Comparison of ENCODE assay signal across 8 cellular contexts in genomic region chr2:96010320-96011128, GRCh38. TPM values are rescaled to one million over a fixed set of nuclear protein-coding genes. Genes with fewer than 3 reads are reported as not detected.
DNase-seq lines count a peak whose midpoint lies in the region; ATAC-seq lines count a peak whose summit lies in the region.
"Not testable (repeated sequence)": the region's sequence is repeated elsewhere in the genome, so short reads cannot be mapped to it uniquely, and the experiment has no call there.

No MANE protein-coding gene starts in this region.

- H3K9me3 ChIP-seq in CD8-positive, alpha-beta memory T cell (ENCODE audit: low read length), result not testable (repeated sequence)
- H3K9me3 ChIP-seq in adipocyte (ENCODE audit: control insufficient read depth, low read length), result peaks cover 10% of the 10 kb centered on the region

- H3K9me3 Mint-ChIP-seq in CD8-positive, alpha-beta memory T cell; T-helper 1 cell treated with Interleukin-12 subunit alpha and Interleukin-12 subunit beta and Interleukin-4 antibody, amounts not matched to agents 30 μg/mL and 1 μg/mL, for 36 hours; natural killer cell treated with Interleukin-12 subunit alpha and Interleukin-12 subunit beta and Interleukin-15 and Interleukin-18, amount 100 ng/mL, for 72 hours: not testable (repeated sequence)

- peaks cover 1 to 18% of the 10 kb centered on the region in 2 donors for H3K27me3 Mint-ChIP-seq in CD8-positive, alpha-beta memory T cell
- H3K27me3 Mint-ChIP-seq in T-helper 1 cell treated with Interleukin-12 subunit alpha and Interleukin-12 subunit beta and Interleukin-4 antibody, amounts not matched to agents 30 μg/mL and 1 μg/mL, for 36 hours (ENCODE audit: low read depth), result peaks cover 25% of the 10 kb centered on the region
- H3K27me3 Mint-ChIP-seq in natural killer cell treated with Interleukin-12 subunit alpha and Interleukin-12 subunit beta and Interleukin-15 and Interleukin-18, amount 100 ng/mL, for 72 hours, result peaks cover 15 to 26% of the 10 kb centered on the region in 2 donors

- not testable (repeated sequence) for H3K27me3 ChIP-seq in CD8-positive, alpha-beta memory T cell (ENCODE audit: insufficient read depth, low read length, poor library complexity, severe bottlenecking)
- H3K27me3 ChIP-seq in adipocyte (replicated peaks; ENCODE audit: control insufficient read depth, insufficient read depth, low read length), result peaks cover 20% of the 10 kb centered on the region

- H3K9ac ChIP-seq in adipocyte (ENCODE audit: low read length), result peak overlapping the region; percentile 67

- peak; percentile 93 to 97 (median 96) for DNase-seq in CD8-positive, alpha-beta memory T cell
- DNase-seq in adipocyte (ENCODE audit: low read depth), result peak; percentile 95
- peak; percentile 93 for DNase-seq in globus pallidus (ENCODE audit: low spot score)
- peak; percentile 98 for DNase-seq in natural killer cell treated with Interleukin-12 subunit alpha and Interleukin-12 subunit beta and Interleukin-15 and Interleukin-18, amount 100 ng/mL, for 72 hours (ENCODE audit: low spot score)
- DNase-seq in stimulated activated CD8-positive, alpha-beta memory T cell treated with anti-CD3 and anti-CD28 coated beads, Interleukin-2, amount 100 ng/mL, for 48 hours (ENCODE audit: low read depth in 2 of 2), result peak; percentile 96 to 97

- ATAC-seq in GM21360 (IDR thresholded peaks at IDR 0.05; ENCODE audit: unreplicated experiment) (peak; percentile 94), HG03432 (IDR thresholded peaks at IDR 0.05; ENCODE audit: unreplicated experiment) (peak; percentile 100)
- peak; percentile 100 for ATAC-seq in natural killer cell treated with Interleukin-12 subunit alpha and Interleukin-12 subunit beta and Interleukin-15 and Interleukin-18, amount 100 ng/mL, for 72 hours

- POLR2A ChIA-PET in CD8-positive, alpha-beta memory T cell (lab: Charles Lee), result not testable (repeated sequence)

- H3K36me3 ChIP-seq in CD8-positive, alpha-beta memory T cell (ENCODE audit: insufficient read depth, low read length); adipocyte (ENCODE audit: control insufficient read depth, insufficient read depth, low read length, severe bottlenecking): not testable (repeated sequence)

- H3K27ac Mint-ChIP-seq in CD8-positive, alpha-beta memory T cell, result peak overlapping the region; percentile 72 to 93 (median 89)
- H3K27ac Mint-ChIP-seq in T-helper 1 cell treated with Interleukin-12 subunit alpha and Interleukin-12 subunit beta and Interleukin-4 antibody, amounts not matched to agents 30 μg/mL and 1 μg/mL, for 36 hours, result peak overlapping the region; percentile 82
- H3K27ac Mint-ChIP-seq in natural killer cell treated with Interleukin-12 subunit alpha and Interleukin-12 subunit beta and Interleukin-15 and Interleukin-18, amount 100 ng/mL, for 72 hours, result peak overlapping the region; percentile 50 to 81

- H3K27ac ChIP-seq in CD8-positive, alpha-beta memory T cell (ENCODE audit: low read depth, low read length), result peak overlapping the region; percentile 47

- peak overlapping the region; percentile 73 to 88 (median 77) for H3K4me3 Mint-ChIP-seq in CD8-positive, alpha-beta memory T cell
- H3K4me3 Mint-ChIP-seq in T-helper 1 cell treated with Interleukin-12 subunit alpha and Interleukin-12 subunit beta and Interleukin-4 antibody, amounts not matched to agents 30 μg/mL and 1 μg/mL, for 36 hours, result peak overlapping the region; percentile 54
- peak overlapping the region; percentile 73 for H3K4me3 Mint-ChIP-seq in natural killer cell treated with Interleukin-12 subunit alpha and Interleukin-12 subunit beta and Interleukin-15 and Interleukin-18, amount 100 ng/mL, for 72 hours

- CTCF ChIA-PET in CD8-positive, alpha-beta memory T cell (lab: Charles Lee), result interaction anchor here (1.3 kb wide), 1 partner anchor 12 kb away, joined by 5 read pairs; no protein-coding TSS in a partner anchor

- H3K36me3 Mint-ChIP-seq in CD8-positive, alpha-beta memory T cell; T-helper 1 cell treated with Interleukin-12 subunit alpha and Interleukin-12 subunit beta and Interleukin-4 antibody, amounts not matched to agents 30 μg/mL and 1 μg/mL, for 36 hours (ENCODE audit: low read depth); natural killer cell treated with Interleukin-12 subunit alpha and Interleukin-12 subunit beta and Interleukin-15 and Interleukin-18, amount 100 ng/mL, for 72 hours: not testable (repeated sequence)

- H3K4me1 ChIP-seq in CD8-positive, alpha-beta memory T cell (ENCODE audit: insufficient read depth, low read length); adipocyte (ENCODE audit: control insufficient read depth, insufficient read depth, low read length): not testable (repeated sequence)

- H3K4me1 Mint-ChIP-seq in CD8-positive, alpha-beta memory T cell, result peaks cover 9 to 18% (median 12%) of the 10 kb centered on the region in 3 donors
- not testable (repeated sequence) for H3K4me1 Mint-ChIP-seq in T-helper 1 cell treated with Interleukin-12 subunit alpha and Interleukin-12 subunit beta and Interleukin-4 antibody, amounts not matched to agents 30 μg/mL and 1 μg/mL, for 36 hours (ENCODE audit: low read depth); natural killer cell treated with Interleukin-12 subunit alpha and Interleukin-12 subunit beta and Interleukin-15 and Interleukin-18, amount 100 ng/mL, for 72 hours (ENCODE audit: low read depth in 2 of 2)

- H3K4me3 ChIP-seq in CD8-positive, alpha-beta memory T cell (ENCODE audit: low read length), result peak overlapping the region; percentile 28
- H3K4me3 ChIP-seq in adipocyte (ENCODE audit: low read length), result peak overlapping the region; percentile 69

RNA-seq across cellular contexts. Expression of gene ANKRD36C, which starts 18.9 kb away (rescaled TPM):
- 10 to 100 TPM; 26.6 to 29.8 TPM for total RNA-seq in CD8-positive, alpha-beta memory T cell
- polyA plus RNA-seq in CD8-positive, alpha-beta memory T cell, result 22.7 TPM
- total RNA-seq in natural killer cell treated with Interleukin-12 subunit alpha and Interleukin-12 subunit beta and Interleukin-15 and Interleukin-18, amount 100 ng/mL, for 72 hours, result 100 to 1,000 TPM in 1 of 2 donors, 10 to 100 TPM in 1; 44.4 to 136 TPM

RNA-seq across cellular contexts. Expression of gene GPAT2, which starts 24.2 kb away (rescaled TPM):
- 10 to 100 TPM; 33.6 to 36.2 TPM for total RNA-seq in CD8-positive, alpha-beta memory T cell
- 8.9 TPM for polyA plus RNA-seq in CD8-positive, alpha-beta memory T cell
- total RNA-seq in natural killer cell treated with Interleukin-12 subunit alpha and Interleukin-12 subunit beta and Interleukin-15 and Interleukin-18, amount 100 ng/mL, for 72 hours, result 10 to 100 TPM in 1 of 2 donors, 1 to 10 TPM in 1; 4.7 to 10.9 TPM

Comparison
In these comparisons a context has a peak if more than half of its experiments do, and no peak if none do; other contexts are left out.
1. Peak in every context shown above with its lines: DNase-seq, ATAC-seq, H3K4me3 ChIP-seq and H3K27ac ChIP-seq.